In genomic region chr5:168578006-168578405, GRCh38 we compare ENCODE assay signal across 8 cellular contexts. TPM values are rescaled to one million over a fixed set of nuclear protein-coding genes. Genes with fewer than 3 reads are reported as not detected.
DNase-seq lines count a peak whose midpoint lies in the region; ATAC-seq and TF ChIP-seq lines count a peak whose summit lies in the region.

No MANE protein-coding gene starts in this region.

- intact Hi-C loops in uterus (cut with DNase I; ENCODE audit: low total_unique reads) = no loop called here

- H3K4me3 ChIP-seq in HUES6 (ENCODE audit: low read depth, low read length) = peak overlapping the region; percentile 99
- peak overlapping the region; percentile 99 for H3K4me3 ChIP-seq in astrocyte of the spinal cord (ENCODE audit: low read depth, low read length)
- H3K4me3 ChIP-seq in lung = peak overlapping the region; percentile 0
- peak overlapping the region; percentile 91 to 92 for H3K4me3 ChIP-seq in uterus

- no peak for TF ChIP-seq POLR2A in uterus (IDR thresholded peaks at IDR 0.05)

- ATAC-seq in lung (ENCODE audit: insufficient read depth, low FRiP score) = no peak
- ATAC-seq in HG03097 (IDR thresholded peaks at IDR 0.05; ENCODE audit: low FRiP score, unreplicated experiment) = no peak
- no peak for ATAC-seq in HG02870 (IDR thresholded peaks at IDR 0.05; ENCODE audit: unreplicated experiment)

- H3K9me3 ChIP-seq in HUES6 (ENCODE audit: control insufficient read depth, insufficient read depth, low read depth, low read length) (no peaks in the 10 kb centered on the region; the same call in 1 of the 2 replicates), lung (ENCODE audit: control insufficient read depth in 2 of 2, insufficient read depth in 1 of 2, low read length in 1 of 2) (no peaks in the 10 kb centered on the region), uterus (no peaks in the 10 kb centered on the region)

- H3K27me3 ChIP-seq in HUES6 (ENCODE audit: control insufficient read depth, insufficient read depth, low read length) (no peaks in the 10 kb centered on the region), lung (ENCODE audit: control insufficient read depth, insufficient read depth) (no peaks in the 10 kb centered on the region), uterus (no peaks in the 10 kb centered on the region)

- H3K36me3 ChIP-seq in HUES6 (ENCODE audit: control insufficient read depth, insufficient read depth, low read length) (peaks cover 13% of the 10 kb centered on the region; the same call in 1 of the 2 replicates), lung (ENCODE audit: control insufficient read depth in 2 of 2, insufficient read depth in 2 of 2, low read length in 2 of 2) (no peaks in the 10 kb centered on the region), uterus (no peaks in the 10 kb centered on the region)

- H3K27ac ChIP-seq in HUES6 (ENCODE audit: low read depth, low read length) (no peak overlapping the region), lung (ENCODE audit: low read depth in 1 of 2, low read length in 1 of 2) (peak overlapping the region in 1 of 2 donors; percentile 98), uterus (no peak overlapping the region)

- TF ChIP-seq CTCF in astrocyte of the spinal cord (IDR thresholded peaks at IDR 0.05; ENCODE audit: low read depth, low read length) = no peak
- TF ChIP-seq CTCF in lung (IDR thresholded peaks at IDR 0.05; ENCODE audit: control extremely low read depth, extremely low read depth) = no peak
- TF ChIP-seq CTCF in uterus (IDR thresholded peaks at IDR 0.05) = no peak

- peak overlapping the region; percentile 95 for H3K9ac ChIP-seq in HUES6 (ENCODE audit: low read length)

- H3K4me1 ChIP-seq in HUES6 (ENCODE audit: control insufficient read depth, insufficient read depth, low read length) (peaks cover 20% of the 10 kb centered on the region), lung (ENCODE audit: control insufficient read depth in 2 of 2, insufficient read depth in 2 of 2, low read length in 2 of 2) (peaks cover 2 to 14% of the 10 kb centered on the region in 2 donors), uterus (peaks cover 0 to 4% of the 10 kb centered on the region in 2 donors)

- WGBS in lung, 2 donors = 13 to 25% methylated on average over 3 of the region's 3 CpGs

- DNase-seq in AG08395 (ENCODE audit: low spot score) (peak; percentile 22), astrocyte of the spinal cord (ENCODE audit: low read depth, low spot score) (peak; percentile 22), lung (ENCODE audit: low spot score) (no peak), uterus (no peak)
- DNase-seq in stimulated activated CD4-positive, alpha-beta T cell treated with anti-CD3 and anti-CD28 coated beads, Interleukin-4, amount 100 ng/mL, for 4 hours = no peak

- in situ Hi-C loops in astrocyte of the spinal cord (cut with HindIII; ENCODE audit: low sequenced_read_pairs) = no loop called here

RNA-seq across cellular contexts. Expression of gene PANK3, which starts 1.2 kb away (rescaled TPM):
- 10 to 100 TPM; 48.3 to 71.6 TPM for total RNA-seq in lung
- 10 to 100 TPM in 1 of 2 donors, 1 to 10 TPM in 1; 6.4 to 13.5 TPM for polyA plus RNA-seq in lung
- total RNA-seq in uterus = 10 to 100 TPM; 15.6 to 92.6 (median 32.2) TPM

RNA-seq across cellular contexts. Expression of gene FBLL1, which starts 48.9 kb away (rescaled TPM):
- total RNA-seq in lung = 1 to 10 TPM in 1 of 2 donors, under 1 TPM in 1; 0.31 to 1.1 TPM
- polyA plus RNA-seq in lung = under 1 TPM; 0.18 to 0.23 TPM
- total RNA-seq in uterus = under 1 TPM in 1 of 4 donors, not detected in 3; 0.83 TPM

Comparison
In these comparisons a context has a peak if more than half of its experiments do, and no peak if none do; other contexts are left out.
1. DNase-seq: peak in AG08395 (single experiment) and astrocyte of the spinal cord (single experiment); none in lung (single experiment), uterus (0 of 2) and stimulated activated CD4-positive, alpha-beta T cell treated with anti-CD3 and anti-CD28 coated beads, Interleukin-4, amount 100 ng/mL, for 4 hours (0 of 2).
2. H3K4me3 ChIP-seq: peak in every context shown above with its lines; median percentile 99 in HUES6; 99 in astrocyte of the spinal cord; 92 in uterus; 0 in lung.